26 cellular contexts compared by ENCODE assay signal in the genomic region with DNA sequence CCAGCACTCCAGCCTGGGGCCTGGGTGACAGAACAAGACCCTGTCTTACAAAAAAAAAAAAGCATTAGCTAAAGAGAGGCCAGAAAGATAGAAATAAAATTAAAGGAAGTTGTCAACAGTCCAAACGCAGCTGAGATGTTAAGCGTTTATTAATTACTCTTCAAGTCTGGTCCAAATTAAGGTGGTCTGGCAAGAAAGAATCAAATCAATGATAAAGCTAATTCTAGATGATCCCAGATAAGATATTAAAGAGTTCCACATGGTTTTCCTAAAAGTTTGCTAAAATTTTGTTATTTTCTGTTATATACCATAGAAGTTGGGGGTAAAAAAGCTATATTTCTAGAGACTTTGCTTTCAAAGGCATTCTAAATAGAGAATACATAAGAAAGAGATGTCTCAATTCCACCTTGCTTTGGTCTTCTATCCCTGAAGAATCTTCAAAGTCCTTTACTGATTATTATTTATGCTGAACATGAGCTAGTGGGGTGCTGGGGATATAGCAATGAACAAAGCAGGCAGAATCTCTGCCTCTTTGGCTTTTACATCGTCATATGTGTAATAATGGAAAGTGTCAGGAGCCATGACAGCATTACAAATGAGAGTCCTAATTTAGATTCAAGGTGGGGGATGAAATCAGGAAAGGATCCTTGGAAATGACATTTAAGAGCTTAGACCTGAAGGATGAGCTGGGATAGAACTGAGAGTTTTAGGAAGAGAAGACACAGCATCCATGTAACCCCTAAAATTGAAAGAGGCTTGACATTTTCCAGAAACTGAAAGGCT.
"Had no signal": no experiment of that assay in that cellular context is flagged by ENCODE, and none has a peak within 500 bp of the region (broad histone marks: within the 10 kb centered on the region; RNA-seq: fewer than 3 reads in every experiment).

No MANE protein-coding gene starts in this region.

- H3K4me1 ChIP-seq: esophagus squamous epithelium, gastroesophageal sphincter had no signal

- ATAC-seq: activated CD4-positive, alpha-beta T cell treated with anti-CD3 and anti-CD28 coated beads for 36 hours; activated CD8-positive, alpha-beta memory T cell treated with anti-CD3 and anti-CD28 coated beads, Interleukin-2, amount 10 ng/mL, durations not matched to agents 7 days and 5 days; activated CD8-positive, alpha-beta T cell treated with anti-CD3 and anti-CD28 coated beads, Interleukin-2, amount 10 ng/mL, durations not matched to agents 7 days and 5 days; gastroesophageal sphincter had no signal

- H3K4me3 ChIP-seq: esophagus squamous epithelium, gastroesophageal sphincter, heart right ventricle had no signal

- FAIRE-seq: astrocyte, colon, endometrium, endothelial cell of umbilical vein had no signal

- H3K27ac ChIP-seq: brain microvascular endothelial cell, epithelial cell of prostate, esophagus squamous epithelium, gastroesophageal sphincter, heart right ventricle had no signal

- H3K27me3 ChIP-seq: brain microvascular endothelial cell, esophagus squamous epithelium, gastroesophageal sphincter, heart right ventricle had no signal

- DNase-seq: activated CD4-positive, alpha-beta memory T cell treated with anti-CD3 and anti-CD28 coated beads for 36 hours; activated CD4-positive, alpha-beta T cell treated with anti-CD3 and anti-CD28 coated beads for 36 hours; activated CD4-positive, alpha-beta T cell treated with anti-CD3 and anti-CD28 coated beads, Interleukin-2, amount 10 ng/mL, durations not matched to agents 24 days and 14 days; activated CD4-positive, CD25-positive, alpha-beta regulatory T cell; activated CD4-positive, CD25-positive, alpha-beta regulatory T cell treated with anti-CD3 and anti-CD28 coated beads, Interleukin-2, amount 50 U/mL, for 72 hours; activated CD8-positive, alpha-beta memory T cell treated with anti-CD3 and anti-CD28 coated beads, Interleukin-2, amount 10 ng/mL, durations not matched to agents 7 days and 5 days; activated CD8-positive, alpha-beta memory T cell treated with anti-CD3 and anti-CD28 coated beads, Interleukin-2, amount 50 U/mL, for 4 hours; activated CD8-positive, alpha-beta T cell treated with anti-CD3 and anti-CD28 coated beads, Interleukin-2, amount 10 ng/mL, durations not matched to agents 7 days and 5 days; activated effector memory CD4-positive, alpha-beta T cell treated with anti-CD3 and anti-CD28 coated beads, Interleukin-2, amount 50 U/mL, for 16 hours; activated naive CD4-positive, alpha-beta T cell treated with anti-CD3 and anti-CD28 coated beads, Interleukin-2, amount 10 ng/mL, durations not matched to agents 7 days and 5 days; activated T-cell treated with anti-CD3 and anti-CD28 coated beads, Interleukin-2, amount 50 U/mL, for 1 hour; activated T-cell treated with anti-CD3 and anti-CD28 coated beads, Interleukin-2, amount 50 U/mL, for 48 hours; amniotic stem cell; anterior cingulate cortex; brain microvascular endothelial cell; effector CD8-positive, alpha-beta T cell; esophagus squamous epithelium; foreskin melanocyte; heart right ventricle; T-helper 2 cell had no signal

- H3K9me3 ChIP-seq: esophagus squamous epithelium, gastroesophageal sphincter, heart right ventricle had no signal
